ENCODE assay signal across 14 cellular contexts in genomic region chr9:127444283-127444920, GRCh38. TPM values are rescaled to one million over a fixed set of nuclear protein-coding genes. Genes with fewer than 3 reads are reported as not detected.
DNase-seq lines count a peak whose midpoint lies in the region; ATAC-seq, FAIRE-seq and TF ChIP-seq lines count a peak whose summit lies in the region.
"Had no signal": no experiment of that assay in that cellular context is flagged by ENCODE, and none has a peak within 500 bp of the region (broad histone marks: within the 10 kb centered on the region; RNA-seq: fewer than 3 reads in every experiment).

No MANE protein-coding gene starts in this region.

- peaks cover 15% of the 10 kb centered on the region for H3K79me2 ChIP-seq in HepG2 (ENCODE audit: insufficient read depth, low read length)

- H3K9me3 Mint-ChIP-seq in endothelial cell (ENCODE audit: unreplicated experiment): no peaks in the 10 kb centered on the region

- DNase-seq in HepG2 (ENCODE audit: low spot score): no peak
- DNase-seq in right lobe of liver: no peak
- peak; percentile 8 for DNase-seq in RCC 7860 (ENCODE audit: low spot score)
- no peak for DNase-seq in endothelial cell (ENCODE audit: low spot score)
- no peak for DNase-seq in thyroid gland
- DNase-seq in posterior vena cava (ENCODE audit: low spot score): no peak
- DNase-seq: activated CD4-positive, CD25-positive, alpha-beta regulatory T cell treated with anti-CD3 and anti-CD28 coated beads, Interleukin-2, amount 50 U/mL, for 72 hours; amniotic stem cell; CD4-positive, alpha-beta memory T cell; heart right ventricle; mucosa of descending colon; NCI-H2081 treated with DMSO at 0.1 percent for 48 hours had no signal

- ATAC-seq in HepG2 (peak; percentile 14), right lobe of liver (no peak), GM21825 (IDR thresholded peaks at IDR 0.05; ENCODE audit: unreplicated experiment) (no peak), HG03159 (IDR thresholded peaks at IDR 0.05; ENCODE audit: unreplicated experiment) (no peak)
- ATAC-seq: mucosa of descending colon had no signal

- no peaks in the 10 kb centered on the region for H3K27me3 Mint-ChIP-seq in endothelial cell (ENCODE audit: unreplicated experiment)
- H3K27me3 Mint-ChIP-seq: CD4-positive, alpha-beta memory T cell had no signal

- peaks cover 29% of the 10 kb centered on the region for H4K20me1 ChIP-seq in HepG2 (ENCODE audit: insufficient read depth, low read length)

- no peaks in the 10 kb centered on the region for H3K9me3 ChIP-seq in HepG2 (ENCODE audit: low read length)
- no peaks in the 10 kb centered on the region for H3K9me3 ChIP-seq in right lobe of liver
- no peaks in the 10 kb centered on the region for H3K9me3 ChIP-seq in thyroid gland
- H3K9me3 ChIP-seq: mucosa of descending colon had no signal

- FAIRE-seq in HepG2 (lab: Jason Lieb, UNC): no peak
- FAIRE-seq in RCC 7860 (lab: Jason Lieb, UNC): no peak

- TF ChIP-seq EP300 in HepG2 (IDR thresholded peaks at IDR 0.05; ENCODE audit: low read depth in 2 of 2, low read length in 2 of 2) (no peak), HepG2 (CRISPR knock-in tag; IDR thresholded peaks at IDR 0.05; ENCODE audit: borderline replicate concordance) (no peak)

- POLR2A ChIA-PET in HepG2 (lab: Yijun Ruan, JAX): interaction anchor here (0.6 to 1.5 kb wide), 3 partner anchors 8 to 220 kb away, joined by 3 to 4 read pairs (median 4); partner anchors contain the start of gene ZNF79

- no peak overlapping the region for H3K27ac Mint-ChIP-seq in endothelial cell (ENCODE audit: unreplicated experiment)

- 95% methylated on average over 15 of the region's 17 CpGs for WGBS in HepG2 (ENCODE audit: low lambda C conversion rate)
- WGBS in right lobe of liver (ENCODE audit: insufficient coverage, low coverage, low lambda C conversion rate, missing lambda C conversion rate): 98% methylated on average over 5 of the region's 17 CpGs
- WGBS in thyroid gland, 2 donors: 90 to 93% methylated on average over 17 of the region's 17 CpGs

- peak overlapping the region; percentile 19 for H3K4me3 Mint-ChIP-seq in endothelial cell (ENCODE audit: unreplicated experiment)
- H3K4me3 Mint-ChIP-seq: CD4-positive, alpha-beta memory T cell had no signal

- no peaks in the 10 kb centered on the region for H3K27me3 ChIP-seq in HepG2 (ENCODE audit: control insufficient read depth in 1 of 2, insufficient read depth in 2 of 2, low read length in 2 of 2)
- no peaks in the 10 kb centered on the region for H3K27me3 ChIP-seq in right lobe of liver
- H3K27me3 ChIP-seq in thyroid gland: no peaks in the 10 kb centered on the region
- H3K27me3 ChIP-seq: heart right ventricle had no signal

- peaks cover 56% of the 10 kb centered on the region for H3K36me3 Mint-ChIP-seq in endothelial cell (ENCODE audit: low read depth, unreplicated experiment)

- intact Hi-C loops in HepG2 (cut with micrococcal nuclease; ENCODE audit: unreplicated experiment): no loop called here
- intact Hi-C loops in right lobe of liver (cut with DNase I): no loop called here
- intact Hi-C loops in thyroid gland (cut with DNase I): no loop called here
- intact Hi-C loops in posterior vena cava (cut with DNase I): no loop called here

- no TSS peak for BruUV-seq in HepG2 (replicated peaks; lab: Mats Ljungman, UMichigan)

- TF ChIP-seq POLR2A in HepG2 (IDR thresholded peaks at IDR 0.05; ENCODE audit: insufficient read depth in 1 of 2, low read depth in 2 of 2, low read length in 2 of 2) (no peak; a peak in 2 of 4 replicates), right lobe of liver (IDR thresholded peaks at IDR 0.05) (no peak), thyroid gland (IDR thresholded peaks at IDR 0.05) (no peak)

- TF ChIP-seq RAD21 in HepG2 (CRISPR knock-in tag; IDR thresholded peaks at IDR 0.05): no peak

- no peak overlapping the region for H2AFZ ChIP-seq in HepG2 (ENCODE audit: low read length)

- H3K27ac ChIP-seq in HepG2 (ENCODE audit: extremely low read length, insufficient read depth, low read length) (no peak overlapping the region), right lobe of liver (no peak overlapping the region), thyroid gland (peak overlapping the region; percentile 5 to 66 (median 54))
- H3K27ac ChIP-seq: heart right ventricle had no signal

- H3K4me1 Mint-ChIP-seq in endothelial cell (ENCODE audit: unreplicated experiment): peaks cover 6% of the 10 kb centered on the region

- in situ Hi-C loops in HepG2 (cut with HindIII; ENCODE audit: extremely low pct_ligation_motif_present, low pct_unique_long_range_greater_than_20kb): no loop called here

- H3K4me2 ChIP-seq in HepG2 (ENCODE audit: low read depth, low read length): no peak overlapping the region

- H3K4me3 ChIP-seq in HepG2 (replicated peaks in 1 of 3; ENCODE audit: insufficient read depth in 1 of 3, low read depth in 2 of 3, low read length in 3 of 3) (no peak overlapping the region), right lobe of liver (no peak overlapping the region), thyroid gland (replicated peaks in 1 of 3) (no peak overlapping the region)
- H3K4me3 ChIP-seq: heart right ventricle, mucosa of descending colon had no signal

- TF ChIP-seq CTCF in HepG2 (CRISPR knock-in tag; IDR thresholded peaks at IDR 0.05): no peak
- TF ChIP-seq CTCF in right lobe of liver (IDR thresholded peaks at IDR 0.05): no peak
- TF ChIP-seq CTCF in endothelial cell (IDR thresholded peaks at IDR 0.05; ENCODE audit: unreplicated experiment): no peak
- TF ChIP-seq CTCF in thyroid gland (IDR thresholded peaks at IDR 0.05): no peak

- CTCF ChIA-PET in HepG2 (lab: Yijun Ruan, JAX; ENCODE audit: low intra/inter-chr PET ratio, low total read pairs): no interaction called here

- H3K9ac ChIP-seq in HepG2 (ENCODE audit: insufficient read depth, low read depth, low read length): no peak overlapping the region

- peaks cover 19 to 79% of the 10 kb centered on the region in 2 experiments for H3K36me3 ChIP-seq in HepG2 (replicated peaks in 1 of 2; ENCODE audit: control insufficient read depth in 1 of 2, insufficient read depth in 2 of 2, low read length in 2 of 2)
- peaks cover 5 to 64% (median 30%) of the 10 kb centered on the region in 4 donors for H3K36me3 ChIP-seq in right lobe of liver
- H3K36me3 ChIP-seq in thyroid gland: peaks cover 54 to 64% of the 10 kb centered on the region in 2 donors

- H3K4me1 ChIP-seq in HepG2 (ENCODE audit: insufficient read depth, low read length) (peaks cover 14% of the 10 kb centered on the region), right lobe of liver (peaks cover 0 to 24% (median 1%) of the 10 kb centered on the region in 4 donors), thyroid gland (peaks cover 3 to 26% of the 10 kb centered on the region in 2 donors)

RNA-seq across cellular contexts. Expression of gene RPL12, which starts 6.8 kb away (rescaled TPM):
- total RNA-seq in HepG2 (2016; rRNA removed; fragmentation: Illumina TruSeq; extraction: Trizol) (1,551 and 1,660 TPM in 2 replicates), right lobe of liver (100 to 1,000 TPM; 271 to 907 (median 364) TPM), endothelial cell (ENCODE audit: unreplicated experiment) (1,208 TPM), thyroid gland (1,000 to 10,000 TPM; 1,286 to 2,844 (median 1,849) TPM), posterior vena cava (1,000 to 10,000 TPM in 1 of 2 donors, 100 to 1,000 TPM in 1; 993 to 1,044 TPM)
- 6,549 and 6,971 TPM in 2 replicates for total RNA-seq in HepG2 (2016; cell fraction: cytosol; rRNA removed; fragmentation: Illumina TruSeq; extraction: Trizol; ENCODE audit: low read depth)
- total RNA-seq in HepG2 (2016; cell fraction: insoluble cytoplasmic fraction; rRNA removed; fragmentation: Illumina TruSeq; extraction: Trizol): 1,601 and 1,648 TPM in 2 replicates
- 4,907 and 5,180 TPM in 2 replicates for total RNA-seq in HepG2 (2016; cell fraction: membrane; rRNA removed; fragmentation: Illumina TruSeq; extraction: Trizol)
- total RNA-seq in HepG2 (2016; cell fraction: nucleus; rRNA removed; fragmentation: Illumina TruSeq; extraction: Trizol): 525 and 558 TPM in 2 replicates
- 2,097 and 2,590 TPM in 2 replicates for polyA plus RNA-seq in HepG2 (2011; rRNA removed)
- 3,919 and 3,963 TPM in 2 replicates for polyA plus RNA-seq in HepG2 (2011; cell fraction: cytosol; rRNA removed)
- polyA plus RNA-seq in HepG2 (2011; cell fraction: nucleus; rRNA removed): 619 and 713 TPM in 2 replicates
- polyA plus RNA-seq in HepG2 (2012): 2,179 and 2,497 TPM in 2 replicates
- 11,205 and 11,665 TPM in 2 replicates for polyA plus RNA-seq in HepG2 (2016; cell fraction: cytosol; fragmentation: Illumina TruSeq; extraction: Trizol; ENCODE audit: low read depth)
- polyA plus RNA-seq in HepG2 (2016; cell fraction: insoluble cytoplasmic fraction; fragmentation: Illumina TruSeq; extraction: Trizol; ENCODE audit: low read depth): 2,434 and 2,480 TPM in 2 replicates
- polyA plus RNA-seq in HepG2 (2016; cell fraction: membrane; fragmentation: Illumina TruSeq; extraction: Trizol; ENCODE audit: low read depth): 6,884 and 7,463 TPM in 2 replicates
- polyA plus RNA-seq in HepG2 (2016; cell fraction: nucleus; fragmentation: Illumina TruSeq; extraction: Trizol; ENCODE audit: insufficient read depth, low read depth): 1,156 and 1,223 TPM in 2 replicates
- polyA minus RNA-seq in HepG2 (2011; rRNA and poly(A)+ RNA removed; ENCODE audit: low replicate concordance): 706 and 1,371 TPM in 2 replicates
- 461 and 478 TPM in 2 replicates for polyA minus RNA-seq in HepG2 (2011; cell fraction: cytosol; rRNA and poly(A)+ RNA removed)
- 198 and 299 TPM in 2 replicates for polyA minus RNA-seq in HepG2 (2011; cell fraction: nucleus; rRNA and poly(A)+ RNA removed)

RNA-seq across cellular contexts. Expression of gene LRSAM1, which starts 6.9 kb away (rescaled TPM):
- total RNA-seq in HepG2 (2016; rRNA removed; fragmentation: Illumina TruSeq; extraction: Trizol): 4.6 and 8.7 TPM in 2 replicates
- 1.5 and 1.7 TPM in 2 replicates for total RNA-seq in HepG2 (2016; cell fraction: cytosol; rRNA removed; fragmentation: Illumina TruSeq; extraction: Trizol; ENCODE audit: low read depth)
- total RNA-seq in HepG2 (2016; cell fraction: insoluble cytoplasmic fraction; rRNA removed; fragmentation: Illumina TruSeq; extraction: Trizol): 4.2 and 9.8 TPM in 2 replicates
- total RNA-seq in HepG2 (2016; cell fraction: membrane; rRNA removed; fragmentation: Illumina TruSeq; extraction: Trizol): 3.2 and 4.0 TPM in 2 replicates
- 9.5 and 16.9 TPM in 2 replicates for total RNA-seq in HepG2 (2016; cell fraction: nucleus; rRNA removed; fragmentation: Illumina TruSeq; extraction: Trizol)
- 10.2 and 12.2 TPM in 2 replicates for polyA plus RNA-seq in HepG2 (2011; rRNA removed)
- polyA plus RNA-seq in HepG2 (2011; cell fraction: cytosol; rRNA removed): 4.1 and 5.2 TPM in 2 replicates
- 68.4 and 76.1 TPM in 2 replicates for polyA plus RNA-seq in HepG2 (2011; cell fraction: nucleus; rRNA removed)
- 10.0 and 14.6 TPM in 2 replicates for polyA plus RNA-seq in HepG2 (2012)
- polyA plus RNA-seq in HepG2 (2016; cell fraction: cytosol; fragmentation: Illumina TruSeq; extraction: Trizol; ENCODE audit: low read depth): 1.2 and 1.5 TPM in 2 replicates
- polyA plus RNA-seq in HepG2 (2016; cell fraction: insoluble cytoplasmic fraction; fragmentation: Illumina TruSeq; extraction: Trizol; ENCODE audit: low read depth): 5.4 and 6.9 TPM in 2 replicates
- polyA plus RNA-seq in HepG2 (2016; cell fraction: membrane; fragmentation: Illumina TruSeq; extraction: Trizol; ENCODE audit: low read depth): 1.2 and 2.1 TPM in 2 replicates
- 21.9 and 22.1 TPM in 2 replicates for polyA plus RNA-seq in HepG2 (2016; cell fraction: nucleus; fragmentation: Illumina TruSeq; extraction: Trizol; ENCODE audit: insufficient read depth, low read depth)
- 7.6 and 11.4 TPM in 2 replicates for polyA minus RNA-seq in HepG2 (2011; rRNA and poly(A)+ RNA removed; ENCODE audit: low replicate concordance)
- 4.2 and 4.4 TPM in 2 replicates for polyA minus RNA-seq in HepG2 (2011; cell fraction: cytosol; rRNA and poly(A)+ RNA removed)
- 25.4 and 32.1 TPM in 2 replicates for polyA minus RNA-seq in HepG2 (2011; cell fraction: nucleus; rRNA and poly(A)+ RNA removed)
- total RNA-seq in right lobe of liver: 10 to 100 TPM in 5 of 6 experiments, 1 to 10 TPM in 1; 9.4 to 13.3 (median 12.1) TPM
- total RNA-seq in endothelial cell (ENCODE audit: unreplicated experiment): 22.6 TPM
- total RNA-seq in thyroid gland: 10 to 100 TPM; 13.7 to 19.6 (median 16.3) TPM
- 10 to 100 TPM; 15.6 to 16.9 TPM for total RNA-seq in posterior vena cava

RNA-seq across cellular contexts. Expression of gene ZNF79, which starts 20.2 kb away (rescaled TPM):
- total RNA-seq in HepG2 (2016; rRNA removed; fragmentation: Illumina TruSeq; extraction: Trizol) (7.3 and 8.1 TPM in 2 replicates), right lobe of liver (1 to 10 TPM; 2.5 to 4.6 (median 3.5) TPM), endothelial cell (ENCODE audit: unreplicated experiment) (12.6 TPM), thyroid gland (10 to 100 TPM; 10.6 to 19.4 (median 15.9) TPM), posterior vena cava (1 to 10 TPM; 6.5 to 8.0 TPM)
- 3.1 and 3.7 TPM in 2 replicates for total RNA-seq in HepG2 (2016; cell fraction: cytosol; rRNA removed; fragmentation: Illumina TruSeq; extraction: Trizol; ENCODE audit: low read depth)
- total RNA-seq in HepG2 (2016; cell fraction: insoluble cytoplasmic fraction; rRNA removed; fragmentation: Illumina TruSeq; extraction: Trizol): 7.1 and 8.1 TPM in 2 replicates
- total RNA-seq in HepG2 (2016; cell fraction: membrane; rRNA removed; fragmentation: Illumina TruSeq; extraction: Trizol): 5.0 and 6.4 TPM in 2 replicates
- 6.5 and 7.4 TPM in 2 replicates for total RNA-seq in HepG2 (2016; cell fraction: nucleus; rRNA removed; fragmentation: Illumina TruSeq; extraction: Trizol)
- 3.7 and 4.0 TPM in 2 replicates for polyA plus RNA-seq in HepG2 (2011; rRNA removed)
- polyA plus RNA-seq in HepG2 (2011; cell fraction: cytosol; rRNA removed): 2.4 and 2.7 TPM in 2 replicates
- polyA plus RNA-seq in HepG2 (2011; cell fraction: nucleus; rRNA removed): 6.0 and 7.5 TPM in 2 replicates
- polyA plus RNA-seq in HepG2 (2012): 2.6 and 3.2 TPM in 2 replicates
- 0.52 and 0.70 TPM in 2 replicates for polyA plus RNA-seq in HepG2 (2016; cell fraction: cytosol; fragmentation: Illumina TruSeq; extraction: Trizol; ENCODE audit: low read depth)
- polyA plus RNA-seq in HepG2 (2016; cell fraction: insoluble cytoplasmic fraction; fragmentation: Illumina TruSeq; extraction: Trizol; ENCODE audit: low read depth): 4.7 TPM in 2 replicates
- polyA plus RNA-seq in HepG2 (2016; cell fraction: membrane; fragmentation: Illumina TruSeq; extraction: Trizol; ENCODE audit: low read depth): 1.3 and 1.4 TPM in 2 replicates
- polyA plus RNA-seq in HepG2 (2016; cell fraction: nucleus; fragmentation: Illumina TruSeq; extraction: Trizol; ENCODE audit: insufficient read depth, low read depth): 8.9 and 9.1 TPM in 2 replicates
- 6.0 and 28.4 TPM in 2 replicates for polyA minus RNA-seq in HepG2 (2011; rRNA and poly(A)+ RNA removed; ENCODE audit: low replicate concordance)
- polyA minus RNA-seq in HepG2 (2011; cell fraction: cytosol; rRNA and poly(A)+ RNA removed): 3.7 and 4.2 TPM in 2 replicates
- polyA minus RNA-seq in HepG2 (2011; cell fraction: nucleus; rRNA and poly(A)+ RNA removed): 7.9 and 11.3 TPM in 2 replicates

RNA-seq across cellular contexts. Expression of gene SLC2A8, which starts 47.4 kb away (rescaled TPM):
- total RNA-seq in HepG2 (2016; rRNA removed; fragmentation: Illumina TruSeq; extraction: Trizol) (24.0 and 48.6 TPM in 2 replicates), right lobe of liver (10 to 100 TPM; 16.2 to 25.0 (median 18.8) TPM), endothelial cell (ENCODE audit: unreplicated experiment) (21.5 TPM), thyroid gland (10 to 100 TPM; 25.4 to 38.2 (median 29.9) TPM), posterior vena cava (10 to 100 TPM; 10.4 to 16.3 TPM)
- total RNA-seq in HepG2 (2016; cell fraction: cytosol; rRNA removed; fragmentation: Illumina TruSeq; extraction: Trizol; ENCODE audit: low read depth): 25.8 and 26.2 TPM in 2 replicates
- total RNA-seq in HepG2 (2016; cell fraction: insoluble cytoplasmic fraction; rRNA removed; fragmentation: Illumina TruSeq; extraction: Trizol): 22.9 and 51.3 TPM in 2 replicates
- 32.1 and 33.0 TPM in 2 replicates for total RNA-seq in HepG2 (2016; cell fraction: membrane; rRNA removed; fragmentation: Illumina TruSeq; extraction: Trizol)
- total RNA-seq in HepG2 (2016; cell fraction: nucleus; rRNA removed; fragmentation: Illumina TruSeq; extraction: Trizol): 53.8 and 57.0 TPM in 2 replicates
- 22.6 and 37.2 TPM in 2 replicates for polyA plus RNA-seq in HepG2 (2011; rRNA removed)
- polyA plus RNA-seq in HepG2 (2011; cell fraction: cytosol; rRNA removed): 20.3 and 26.4 TPM in 2 replicates
- polyA plus RNA-seq in HepG2 (2011; cell fraction: nucleus; rRNA removed): 73.4 and 80.9 TPM in 2 replicates
- 15.9 and 25.8 TPM in 2 replicates for polyA plus RNA-seq in HepG2 (2012)
- 18.5 and 21.9 TPM in 2 replicates for polyA plus RNA-seq in HepG2 (2016; cell fraction: cytosol; fragmentation: Illumina TruSeq; extraction: Trizol; ENCODE audit: low read depth)
- polyA plus RNA-seq in HepG2 (2016; cell fraction: insoluble cytoplasmic fraction; fragmentation: Illumina TruSeq; extraction: Trizol; ENCODE audit: low read depth): 22.6 and 24.1 TPM in 2 replicates
- 21.2 and 23.1 TPM in 2 replicates for polyA plus RNA-seq in HepG2 (2016; cell fraction: membrane; fragmentation: Illumina TruSeq; extraction: Trizol; ENCODE audit: low read depth)
- 112 and 118 TPM in 2 replicates for polyA plus RNA-seq in HepG2 (2016; cell fraction: nucleus; fragmentation: Illumina TruSeq; extraction: Trizol; ENCODE audit: insufficient read depth, low read depth)
- 29.8 and 66.3 TPM in 2 replicates for polyA minus RNA-seq in HepG2 (2011; rRNA and poly(A)+ RNA removed; ENCODE audit: low replicate concordance)
- 13.0 and 13.3 TPM in 2 replicates for polyA minus RNA-seq in HepG2 (2011; cell fraction: cytosol; rRNA and poly(A)+ RNA removed)
- polyA minus RNA-seq in HepG2 (2011; cell fraction: nucleus; rRNA and poly(A)+ RNA removed): 25.1 and 26.0 TPM in 2 replicates

Comparison
In these comparisons a context has a peak if more than half of its experiments do, and no peak if none do; other contexts are left out.
1. H3K27ac ChIP-seq: peak in thyroid gland (3 of 3); none in HepG2 (single experiment) and right lobe of liver (0 of 3).